Comparison of ENCODE assay signal across 11 cellular contexts in genomic region chr3:48848816-48849515, GRCh38. TPM values are rescaled to one million over a fixed set of nuclear protein-coding genes. Genes with fewer than 3 reads are reported as not detected.
DNase-seq lines count a peak whose midpoint lies in the region; ATAC-seq and TF ChIP-seq lines count a peak whose summit lies in the region.
"Had no signal": no experiment of that assay in that cellular context is flagged by ENCODE, and none has a peak within 500 bp of the region (broad histone marks: within the 10 kb centered on the region; RNA-seq: fewer than 3 reads in every experiment).

No MANE protein-coding gene starts in this region.

- no peaks in the 10 kb centered on the region for H3K27me3 Mint-ChIP-seq in activated naive CD8-positive, alpha-beta T cell
- no peaks in the 10 kb centered on the region for H3K27me3 Mint-ChIP-seq in activated naive CD8-positive, alpha-beta T cell treated with anti-CD3 and anti-CD28 coated beads, Interleukin-2, amount 50 U/mL, for 24 hours
- H3K27me3 Mint-ChIP-seq in activated T-helper 17 cell treated with anti-CD3 and anti-CD28 coated beads, Interleukin-2, amount 50 U/mL, for 72 hours = no peaks in the 10 kb centered on the region
- no peaks in the 10 kb centered on the region for H3K27me3 Mint-ChIP-seq in natural killer cell (ENCODE audit: low read depth in 2 of 2)

- H3K27ac Mint-ChIP-seq in activated naive CD8-positive, alpha-beta T cell = peak overlapping the region; percentile 94
- H3K27ac Mint-ChIP-seq in activated naive CD8-positive, alpha-beta T cell treated with anti-CD3 and anti-CD28 coated beads, Interleukin-2, amount 50 U/mL, for 24 hours = no peak overlapping the region
- H3K27ac Mint-ChIP-seq in activated T-helper 17 cell treated with anti-CD3 and anti-CD28 coated beads, Interleukin-2, amount 50 U/mL, for 72 hours = peak overlapping the region; percentile 99
- peak overlapping the region; percentile 98 for H3K27ac Mint-ChIP-seq in natural killer cell

- ATAC-seq in activated naive CD8-positive, alpha-beta T cell treated with anti-CD3 and anti-CD28 coated beads, Interleukin-2, amount 50 U/mL, for 24 hours = no peak
- no peak for ATAC-seq in activated T-helper 17 cell treated with anti-CD3 and anti-CD28 coated beads, Interleukin-2, amount 50 U/mL, for 72 hours (replicated peaks)
- ATAC-seq in natural killer cell (no peak), Right ventricle myocardium superior (ENCODE audit: poor library complexity) (no peak)

- no peaks in the 10 kb centered on the region for H3K9me3 Mint-ChIP-seq in activated naive CD8-positive, alpha-beta T cell (ENCODE audit: low read depth)
- no peaks in the 10 kb centered on the region for H3K9me3 Mint-ChIP-seq in activated naive CD8-positive, alpha-beta T cell treated with anti-CD3 and anti-CD28 coated beads, Interleukin-2, amount 50 U/mL, for 24 hours
- no peaks in the 10 kb centered on the region for H3K9me3 Mint-ChIP-seq in activated T-helper 17 cell treated with anti-CD3 and anti-CD28 coated beads, Interleukin-2, amount 50 U/mL, for 72 hours
- H3K9me3 Mint-ChIP-seq in natural killer cell = no peaks in the 10 kb centered on the region

- no peak for TF ChIP-seq CTCF in natural killer cell (IDR thresholded peaks at IDR 0.05)

- H3K36me3 Mint-ChIP-seq in activated naive CD8-positive, alpha-beta T cell = peaks cover 2% of the 10 kb centered on the region
- H3K36me3 Mint-ChIP-seq in activated naive CD8-positive, alpha-beta T cell treated with anti-CD3 and anti-CD28 coated beads, Interleukin-2, amount 50 U/mL, for 24 hours (ENCODE audit: low read depth) = peaks cover 7% of the 10 kb centered on the region
- peaks cover 6% of the 10 kb centered on the region for H3K36me3 Mint-ChIP-seq in activated T-helper 17 cell treated with anti-CD3 and anti-CD28 coated beads, Interleukin-2, amount 50 U/mL, for 72 hours (ENCODE audit: low read depth)
- H3K36me3 Mint-ChIP-seq in natural killer cell = no peaks in the 10 kb centered on the region

- no peak for DNase-seq in activated naive CD8-positive, alpha-beta T cell treated with anti-CD3 and anti-CD28 coated beads, Interleukin-2, amount 50 U/mL, for 24 hours
- DNase-seq in natural killer cell (no peak), Right ventricle myocardium superior (no peak), NCI-H345 treated with DMSO at 0.1 percent for 48 hours (lab: John Stamatoyannopoulos, UW; ENCODE audit: unreplicated experiment) (no peak), cortex of kidney (lab: John Stamatoyannopoulos, UW) (no peak)
- DNase-seq in stimulated activated CD4-positive, alpha-beta T cell treated with anti-CD3 and anti-CD28 coated beads, Interleukin-2, amount 100 ng/mL, for 48 hours = no peak
- DNase-seq: amygdala, NCI-H2081, uterus had no signal

- intact Hi-C loops in natural killer cell (cut with micrococcal nuclease) (loop anchor here (5.0 kb wide), 2 partner anchors 48 to 68 kb away; partner anchors contain the start of genes ARIH2 and SLC25A20), Right ventricle myocardium superior (cut with DNase I) (no loop called here)

- peaks cover 27% of the 10 kb centered on the region for H3K4me1 Mint-ChIP-seq in activated naive CD8-positive, alpha-beta T cell (ENCODE audit: low read depth)
- peaks cover 24% of the 10 kb centered on the region for H3K4me1 Mint-ChIP-seq in activated naive CD8-positive, alpha-beta T cell treated with anti-CD3 and anti-CD28 coated beads, Interleukin-2, amount 50 U/mL, for 24 hours
- peaks cover 11% of the 10 kb centered on the region for H3K4me1 Mint-ChIP-seq in activated T-helper 17 cell treated with anti-CD3 and anti-CD28 coated beads, Interleukin-2, amount 50 U/mL, for 72 hours
- peaks cover 27 to 31% of the 10 kb centered on the region in 2 donors for H3K4me1 Mint-ChIP-seq in natural killer cell

- peak overlapping the region; percentile 20 for H3K4me3 Mint-ChIP-seq in activated naive CD8-positive, alpha-beta T cell
- no peak overlapping the region for H3K4me3 Mint-ChIP-seq in activated naive CD8-positive, alpha-beta T cell treated with anti-CD3 and anti-CD28 coated beads, Interleukin-2, amount 50 U/mL, for 24 hours
- peak overlapping the region; percentile 97 for H3K4me3 Mint-ChIP-seq in activated T-helper 17 cell treated with anti-CD3 and anti-CD28 coated beads, Interleukin-2, amount 50 U/mL, for 72 hours
- H3K4me3 Mint-ChIP-seq in natural killer cell = no peak overlapping the region

RNA-seq across cellular contexts. Expression of gene PRKAR2A, which starts 1.3 kb away (rescaled TPM):
- 10 to 100 TPM; 23.1 to 44.5 TPM for total RNA-seq in activated T-helper 17 cell treated with anti-CD3 and anti-CD28 coated beads, Interleukin-2, amount 50 U/mL, for 72 hours
- total RNA-seq in natural killer cell (10 to 100 TPM; 40.5 to 43.5 (median 42.7) TPM), Right ventricle myocardium superior (50.0 TPM)

RNA-seq across cellular contexts. Expression of gene SLC25A20, which starts 49.7 kb away (rescaled TPM):
- total RNA-seq in activated T-helper 17 cell treated with anti-CD3 and anti-CD28 coated beads, Interleukin-2, amount 50 U/mL, for 72 hours = 10 to 100 TPM; 13.4 to 33.7 TPM
- total RNA-seq in natural killer cell (10 to 100 TPM; 29.5 to 64.0 (median 48.3) TPM), Right ventricle myocardium superior (140 TPM)

Comparison
In these comparisons a context has a peak if more than half of its experiments do, and no peak if none do; other contexts are left out.
1. H3K4me3 Mint-ChIP-seq: peak in activated naive CD8-positive, alpha-beta T cell (single experiment) and activated T-helper 17 cell treated with anti-CD3 and anti-CD28 coated beads, Interleukin-2, amount 50 U/mL, for 72 hours (single experiment); none in activated naive CD8-positive, alpha-beta T cell treated with anti-CD3 and anti-CD28 coated beads, Interleukin-2, amount 50 U/mL, for 24 hours (single experiment) and natural killer cell (single experiment).